Comparison of ENCODE assay signal across 1 cellular context in the genomic region with DNA sequence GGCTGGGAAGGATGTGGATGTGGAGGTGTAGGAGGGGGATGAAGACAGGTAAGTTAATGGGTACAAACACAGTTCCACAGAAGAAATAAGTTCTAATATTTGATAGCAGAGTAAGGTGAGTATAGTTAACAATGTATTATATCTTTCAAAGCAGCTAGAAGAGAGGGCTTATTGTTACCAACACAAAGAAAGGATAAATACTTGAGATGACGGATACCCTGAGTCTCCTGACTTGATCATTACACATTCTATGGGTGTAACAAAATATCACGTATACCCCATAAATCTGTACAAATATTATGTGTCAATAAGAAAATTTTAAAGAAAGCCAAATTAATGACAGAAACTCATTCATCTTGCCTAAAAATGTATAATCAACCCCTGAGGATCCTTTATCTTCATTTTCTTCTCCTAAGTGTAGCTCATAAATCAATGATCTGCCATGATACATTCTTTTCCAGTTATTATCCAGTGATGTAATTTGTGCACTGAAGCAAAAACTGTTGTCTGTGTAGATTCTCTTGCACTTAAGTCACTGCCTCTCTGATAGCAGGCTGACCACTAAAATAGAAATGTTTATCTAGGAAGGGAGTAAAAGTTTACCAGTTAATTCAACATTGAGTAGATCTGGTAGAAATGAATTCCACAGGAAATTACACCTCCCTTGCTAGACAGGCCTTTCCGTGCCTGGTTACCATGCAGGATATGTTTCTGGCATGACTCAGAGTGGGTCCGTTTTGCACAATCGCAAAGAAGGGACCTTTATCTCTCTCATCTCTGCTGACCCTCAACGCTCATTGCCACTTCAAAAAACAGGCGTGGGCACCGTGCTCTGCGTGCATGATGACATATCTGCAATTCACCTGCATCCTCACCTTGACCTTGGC.
TF ChIP-seq lines count a peak whose summit lies in the region.

No MANE protein-coding gene starts in this region.

TF ChIP-seq in SK-N-SH, 30 proteins besides CTCF, POLR2A, EP300 and RAD21 (continued from another document):
- TF ChIP-seq, protein P1, sequence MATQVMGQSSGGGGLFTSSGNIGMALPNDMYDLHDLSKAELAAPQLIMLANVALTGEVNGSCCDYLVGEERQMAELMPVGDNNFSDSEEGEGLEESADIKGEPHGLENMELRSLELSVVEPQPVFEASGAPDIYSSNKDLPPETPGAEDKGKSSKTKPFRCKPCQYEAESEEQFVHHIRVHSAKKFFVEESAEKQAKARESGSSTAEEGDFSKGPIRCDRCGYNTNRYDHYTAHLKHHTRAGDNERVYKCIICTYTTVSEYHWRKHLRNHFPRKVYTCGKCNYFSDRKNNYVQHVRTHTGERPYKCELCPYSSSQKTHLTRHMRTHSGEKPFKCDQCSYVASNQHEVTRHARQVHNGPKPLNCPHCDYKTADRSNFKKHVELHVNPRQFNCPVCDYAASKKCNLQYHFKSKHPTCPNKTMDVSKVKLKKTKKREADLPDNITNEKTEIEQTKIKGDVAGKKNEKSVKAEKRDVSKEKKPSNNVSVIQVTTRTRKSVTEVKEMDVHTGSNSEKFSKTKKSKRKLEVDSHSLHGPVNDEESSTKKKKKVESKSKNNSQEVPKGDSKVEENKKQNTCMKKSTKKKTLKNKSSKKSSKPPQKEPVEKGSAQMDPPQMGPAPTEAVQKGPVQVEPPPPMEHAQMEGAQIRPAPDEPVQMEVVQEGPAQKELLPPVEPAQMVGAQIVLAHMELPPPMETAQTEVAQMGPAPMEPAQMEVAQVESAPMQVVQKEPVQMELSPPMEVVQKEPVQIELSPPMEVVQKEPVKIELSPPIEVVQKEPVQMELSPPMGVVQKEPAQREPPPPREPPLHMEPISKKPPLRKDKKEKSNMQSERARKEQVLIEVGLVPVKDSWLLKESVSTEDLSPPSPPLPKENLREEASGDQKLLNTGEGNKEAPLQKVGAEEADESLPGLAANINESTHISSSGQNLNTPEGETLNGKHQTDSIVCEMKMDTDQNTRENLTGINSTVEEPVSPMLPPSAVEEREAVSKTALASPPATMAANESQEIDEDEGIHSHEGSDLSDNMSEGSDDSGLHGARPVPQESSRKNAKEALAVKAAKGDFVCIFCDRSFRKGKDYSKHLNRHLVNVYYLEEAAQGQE (IDR thresholded peaks at IDR 0.05; ENCODE audit: low read depth, low read length), result no peak
- TF ChIP-seq, protein P2, sequence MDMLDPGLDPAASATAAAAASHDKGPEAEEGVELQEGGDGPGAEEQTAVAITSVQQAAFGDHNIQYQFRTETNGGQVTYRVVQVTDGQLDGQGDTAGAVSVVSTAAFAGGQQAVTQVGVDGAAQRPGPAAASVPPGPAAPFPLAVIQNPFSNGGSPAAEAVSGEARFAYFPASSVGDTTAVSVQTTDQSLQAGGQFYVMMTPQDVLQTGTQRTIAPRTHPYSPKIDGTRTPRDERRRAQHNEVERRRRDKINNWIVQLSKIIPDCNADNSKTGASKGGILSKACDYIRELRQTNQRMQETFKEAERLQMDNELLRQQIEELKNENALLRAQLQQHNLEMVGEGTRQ (IDR thresholded peaks at IDR 0.05; ENCODE audit: borderline replicate concordance, low read depth, low read length), result no peak
- TF ChIP-seq MEF2A (IDR thresholded peaks at IDR 0.05; ENCODE audit: borderline replicate concordance, low read depth) (peak; percentile 90), GABPA (IDR thresholded peaks at IDR 0.05; ENCODE audit: low read depth) (0 out of 2 replicates have a peak, but pooled peaks have one; percentile 27), NRF1 (IDR thresholded peaks at IDR 0.05; ENCODE audit: low read depth, low read length) (no peak), RFX5 (IDR thresholded peaks at IDR 0.05; ENCODE audit: low read length) (no peak), NFIC (IDR thresholded peaks at IDR 0.05; ENCODE audit: borderline replicate concordance) (peak; percentile 68), RCOR1 (IDR thresholded peaks at IDR 0.05; ENCODE audit: low read length) (no peak), FOSL2 (IDR thresholded peaks at IDR 0.05; ENCODE audit: borderline replicate concordance, low read depth) (peak; percentile 88), TCF12 (IDR thresholded peaks at IDR 0.05) (peak; percentile 96), RXRA (IDR thresholded peaks at IDR 0.05; ENCODE audit: borderline replicate concordance, low read depth) (peak; percentile 94), TAF1 (IDR thresholded peaks at IDR 0.05; ENCODE audit: borderline replicate concordance, low read depth, low read length) (no peak), CHD2 (IDR thresholded peaks at IDR 0.05; ENCODE audit: low read length, partially characterized antibody) (no peak), MXI1 (IDR thresholded peaks at IDR 0.05; ENCODE audit: low read depth, low read length) (no peak), EZH2phosphoT487 (IDR thresholded peaks at IDR 0.05; ENCODE audit: borderline replicate concordance, low read depth) (no peak), ELF1 (IDR thresholded peaks at IDR 0.05) (no peak), JUND (IDR thresholded peaks at IDR 0.05) (peak; percentile 86), MAX (IDR thresholded peaks at IDR 0.05; ENCODE audit: low read depth) (peak; percentile 46; the same call in 1 of the 2 replicates)
- TF ChIP-seq, protein P3, sequence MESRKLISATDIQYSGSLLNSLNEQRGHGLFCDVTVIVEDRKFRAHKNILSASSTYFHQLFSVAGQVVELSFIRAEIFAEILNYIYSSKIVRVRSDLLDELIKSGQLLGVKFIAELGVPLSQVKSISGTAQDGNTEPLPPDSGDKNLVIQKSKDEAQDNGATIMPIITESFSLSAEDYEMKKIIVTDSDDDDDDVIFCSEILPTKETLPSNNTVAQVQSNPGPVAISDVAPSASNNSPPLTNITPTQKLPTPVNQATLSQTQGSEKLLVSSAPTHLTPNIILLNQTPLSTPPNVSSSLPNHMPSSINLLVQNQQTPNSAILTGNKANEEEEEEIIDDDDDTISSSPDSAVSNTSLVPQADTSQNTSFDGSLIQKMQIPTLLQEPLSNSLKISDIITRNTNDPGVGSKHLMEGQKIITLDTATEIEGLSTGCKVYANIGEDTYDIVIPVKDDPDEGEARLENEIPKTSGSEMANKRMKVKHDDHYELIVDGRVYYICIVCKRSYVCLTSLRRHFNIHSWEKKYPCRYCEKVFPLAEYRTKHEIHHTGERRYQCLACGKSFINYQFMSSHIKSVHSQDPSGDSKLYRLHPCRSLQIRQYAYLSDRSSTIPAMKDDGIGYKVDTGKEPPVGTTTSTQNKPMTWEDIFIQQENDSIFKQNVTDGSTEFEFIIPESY (IDR thresholded peaks at IDR 0.05; ENCODE audit: borderline replicate concordance, low read depth), result peak; percentile 52
